7 cellular contexts compared by ENCODE assay signal in the genomic region with DNA sequence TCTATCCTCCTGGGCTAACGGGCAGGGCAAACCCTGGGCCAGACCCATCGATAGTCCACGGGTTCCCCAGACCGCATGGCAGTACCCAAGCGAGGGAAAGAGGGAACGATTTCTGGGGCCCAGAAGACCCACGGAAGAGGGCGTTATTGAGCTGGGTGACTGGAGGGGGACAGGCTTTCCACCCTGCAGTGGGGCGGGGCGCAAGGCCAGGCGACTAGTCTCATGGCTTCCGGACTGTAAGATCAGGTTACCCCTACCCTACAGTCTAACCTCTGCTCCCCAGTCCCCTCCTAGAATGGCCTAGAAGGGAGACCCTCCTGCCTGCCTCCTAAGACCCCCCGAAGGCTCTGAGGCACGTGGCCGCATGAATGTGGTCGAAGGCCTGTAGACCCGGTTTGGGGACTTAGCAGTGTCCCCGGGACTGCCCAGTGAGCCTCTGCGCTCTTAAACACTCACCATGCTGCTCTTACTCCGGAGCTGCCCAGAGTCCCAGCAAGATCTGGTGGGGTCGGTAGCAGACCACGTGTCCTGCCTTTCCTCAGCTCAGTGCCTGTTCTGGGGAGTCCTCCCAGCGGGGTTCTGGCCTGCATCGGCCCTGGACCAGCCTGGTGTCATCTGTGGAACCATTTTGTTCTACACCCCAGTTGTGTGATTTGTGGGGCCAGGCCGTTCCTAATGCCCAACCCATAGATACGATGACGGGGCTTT. TPM values are rescaled to one million over a fixed set of nuclear protein-coding genes. Genes with fewer than 3 reads are reported as not detected.
A peak's percentile ranks its signal among the peaks of the same experiment; 100 is the strongest.
DNase-seq lines count a peak whose midpoint lies in the region; ATAC-seq and TF ChIP-seq lines count a peak whose summit lies in the region.

No MANE protein-coding gene starts in this region.

- WGBS in hepatocyte (ENCODE audit: low lambda C conversion rate, missing lambda C conversion rate), result 5% methylated on average over 27 of the region's 27 CpGs

- no peaks in the 10 kb centered on the region for H3K36me3 ChIP-seq in hepatocyte (replicated peaks; ENCODE audit: insufficient read depth, low read depth)

- H3K27me3 ChIP-seq in hepatocyte, result no peaks in the 10 kb centered on the region

- peak overlapping the region; percentile 86 for H3K4me2 ChIP-seq in hepatocyte

- peak overlapping the region; percentile 42 for H2AFZ ChIP-seq in hepatocyte

- peak; percentile 31; the same call in 1 of the 2 replicates for TF ChIP-seq RAD21 in Ishikawa (IDR thresholded peaks at IDR 0.05; ENCODE audit: low read depth)

- peak; percentile 5 for ATAC-seq in sciatic nerve

- no peaks in the 10 kb centered on the region for H3K9me2 ChIP-seq in hepatocyte (replicated peaks; ENCODE audit: insufficient read depth)

- no peaks in the 10 kb centered on the region for H3K9me3 ChIP-seq in hepatocyte (ENCODE audit: low read depth)

- DNase-seq in SK-N-DZ (ENCODE audit: low spot score) (peak; percentile 80), amniotic epithelial cell (ENCODE audit: low read depth) (peak; percentile 19), hepatocyte (ENCODE audit: low spot score) (peak; percentile 78), sciatic nerve (ENCODE audit: low spot score) (peak; percentile 84), 8988T (no peak)

- peak overlapping the region; percentile 96 for H3K27ac ChIP-seq in hepatocyte

- no peaks in the 10 kb centered on the region for H4K20me1 ChIP-seq in hepatocyte (ENCODE audit: insufficient read depth, poor library complexity, severe bottlenecking)

- peak; percentile 34 for TF ChIP-seq CTCF in GM12873 (IDR thresholded peaks at IDR 0.05; ENCODE audit: insufficient read depth, low read depth, low read length, missing control alignments)
- peak; percentile 26 for TF ChIP-seq CTCF in hepatocyte (IDR thresholded peaks at IDR 0.05; ENCODE audit: poor library complexity)

- intact Hi-C loops in sciatic nerve (cut with DNase I), result no loop called here

- TF ChIP-seq EP300 in Ishikawa (IDR thresholded peaks at IDR 0.05; ENCODE audit: borderline replicate concordance), result no peak

- peaks cover 13% of the 10 kb centered on the region for H3K4me1 ChIP-seq in hepatocyte (ENCODE audit: insufficient read depth)

- H3K79me2 ChIP-seq in hepatocyte, result no peaks in the 10 kb centered on the region

- H3K4me3 ChIP-seq in hepatocyte, result peak overlapping the region; percentile 61

TF ChIP-seq in Ishikawa, 13 proteins besides CTCF, POLR2A, EP300 and RAD21:
- TF ChIP-seq, protein P1, sequence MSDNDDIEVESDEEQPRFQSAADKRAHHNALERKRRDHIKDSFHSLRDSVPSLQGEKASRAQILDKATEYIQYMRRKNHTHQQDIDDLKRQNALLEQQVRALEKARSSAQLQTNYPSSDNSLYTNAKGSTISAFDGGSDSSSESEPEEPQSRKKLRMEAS (IDR thresholded peaks at IDR 0.05), result peak; percentile 73
- TF ChIP-seq, protein P2, sequence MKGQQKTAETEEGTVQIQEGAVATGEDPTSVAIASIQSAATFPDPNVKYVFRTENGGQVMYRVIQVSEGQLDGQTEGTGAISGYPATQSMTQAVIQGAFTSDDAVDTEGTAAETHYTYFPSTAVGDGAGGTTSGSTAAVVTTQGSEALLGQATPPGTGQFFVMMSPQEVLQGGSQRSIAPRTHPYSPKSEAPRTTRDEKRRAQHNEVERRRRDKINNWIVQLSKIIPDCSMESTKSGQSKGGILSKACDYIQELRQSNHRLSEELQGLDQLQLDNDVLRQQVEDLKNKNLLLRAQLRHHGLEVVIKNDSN (IDR thresholded peaks at IDR 0.05), result peak; percentile 37; the same call in 1 of the 2 replicates
- no peak; the same call in 1 of the 2 replicates for TF ChIP-seq TAF1 (IDR thresholded peaks at IDR 0.05; ENCODE audit: low read depth)
- no peak for TF ChIP-seq TCF12 (IDR thresholded peaks at IDR 0.05; ENCODE audit: low read depth)
TF ChIP-seq in Ishikawa: peak in this region for 2.

RNA-seq across cellular contexts. Expression of a gene that starts 13.1 kb away (rescaled TPM):
- polyA plus RNA-seq in SK-N-DZ (2014; cell fraction: cytosol; rRNA removed), result 408 and 427 TPM in 2 replicates
- polyA plus RNA-seq in SK-N-DZ (2014; cell fraction: nucleus; rRNA removed), result 463 and 597 TPM in 2 replicates
- total RNA-seq in hepatocyte (9.3 and 9.9 TPM in 2 replicates), sciatic nerve (48.5 TPM)
- polyA plus RNA-seq in hepatocyte, result 25.3 and 27.5 TPM in 2 replicates

RNA-seq across cellular contexts. Expression of a gene that starts 24.3 kb away (rescaled TPM):
- polyA plus RNA-seq in SK-N-DZ (2014; cell fraction: cytosol; rRNA removed), result 5.4 and 7.0 TPM in 2 replicates
- polyA plus RNA-seq in SK-N-DZ (2014; cell fraction: nucleus; rRNA removed), result 40.0 and 68.4 TPM in 2 replicates
- total RNA-seq in hepatocyte (6.3 and 11.4 TPM in 2 replicates), sciatic nerve (54.5 TPM)
- polyA plus RNA-seq in hepatocyte, result 17.2 and 19.4 TPM in 2 replicates

RNA-seq across cellular contexts. Expression of a gene that starts 25.6 kb away (rescaled TPM):
- 102 and 111 TPM in 2 replicates for polyA plus RNA-seq in SK-N-DZ (2014; cell fraction: cytosol; rRNA removed)
- 190 and 219 TPM in 2 replicates for polyA plus RNA-seq in SK-N-DZ (2014; cell fraction: nucleus; rRNA removed)
- total RNA-seq in hepatocyte, result 10.5 and 18.8 TPM in 2 replicates
- polyA plus RNA-seq in hepatocyte, result 13.6 and 16.1 TPM in 2 replicates
- total RNA-seq in sciatic nerve, result 27.5 TPM

RNA-seq across cellular contexts. Expression of a gene that starts 33.5 kb away (rescaled TPM):
- 7.7 and 9.6 TPM in 2 replicates for polyA plus RNA-seq in SK-N-DZ (2014; cell fraction: cytosol; rRNA removed)
- 3.0 and 7.0 TPM in 2 replicates for polyA plus RNA-seq in SK-N-DZ (2014; cell fraction: nucleus; rRNA removed)
- total RNA-seq in hepatocyte, result 9.4 and 10.7 TPM in 2 replicates
- polyA plus RNA-seq in hepatocyte, result 7.7 and 10.2 TPM in 2 replicates
- 14.4 TPM for total RNA-seq in sciatic nerve

RNA-seq across cellular contexts. Expression of a gene that starts 47.3 kb away (rescaled TPM):
- polyA plus RNA-seq in SK-N-DZ (2014; cell fraction: cytosol; rRNA removed), result 32.7 and 35.3 TPM in 2 replicates
- 42.2 and 44.9 TPM in 2 replicates for polyA plus RNA-seq in SK-N-DZ (2014; cell fraction: nucleus; rRNA removed)
- total RNA-seq in hepatocyte, result 21.1 and 25.3 TPM in 2 replicates
- polyA plus RNA-seq in hepatocyte, result 12.8 and 13.6 TPM in 2 replicates
- 23.0 TPM for total RNA-seq in sciatic nerve
